8 cellular contexts compared by ENCODE assay signal in genomic region chr7:105691029-105691691, GRCh38.
DNase-seq lines count a peak whose midpoint lies in the region; ATAC-seq, FAIRE-seq and TF ChIP-seq lines count a peak whose summit lies in the region.

No MANE protein-coding gene starts in this region.

- no peaks in the 10 kb centered on the region for H3K9me2 ChIP-seq in PC-9 (ENCODE audit: insufficient read depth)

- H3K36me3 ChIP-seq in PC-9 (ENCODE audit: low read depth), result no peaks in the 10 kb centered on the region
- no peaks in the 10 kb centered on the region for H3K36me3 ChIP-seq in K562 (ENCODE audit: control insufficient read depth, insufficient read depth, low read length)
- H3K36me3 ChIP-seq in left lung, result no peaks in the 10 kb centered on the region
- no peaks in the 10 kb centered on the region for H3K36me3 ChIP-seq in thoracic aorta

- H4K20me1 ChIP-seq in PC-9 (ENCODE audit: insufficient read depth) (no peaks in the 10 kb centered on the region), K562 (replicated peaks; ENCODE audit: control insufficient read depth, insufficient read depth, low read length) (peaks cover 3% of the 10 kb centered on the region; the same call in 1 of the 2 replicates)

- H3K79me2 ChIP-seq in PC-9 (ENCODE audit: low read depth) (no peaks in the 10 kb centered on the region), K562 (ENCODE audit: control insufficient read depth, insufficient read depth, low read length) (no peaks in the 10 kb centered on the region)

- H3K4me2 ChIP-seq in PC-9 (peak overlapping the region; percentile 76), K562 (ENCODE audit: insufficient read depth, low read length) (no peak overlapping the region)

- DNase-seq in A172 (ENCODE audit: low spot score) (peak; percentile 19), PC-9 (no peak), K562 (ENCODE audit: extremely low read depth in 1 of 4, low spot score in 3 of 4) (no peak), left lung (no peak), thoracic aorta (ENCODE audit: low spot score) (no peak), RCC 7860 (ENCODE audit: low spot score) (no peak), D341Med (ENCODE audit: low spot score) (no peak)

- H3K9me3 ChIP-seq in PC-9 (ENCODE audit: insufficient read depth, low read depth) (no peaks in the 10 kb centered on the region), K562 (replicated peaks; ENCODE audit: control insufficient read depth, insufficient read depth, low read depth, low read length) (no peaks in the 10 kb centered on the region), left lung (no peaks in the 10 kb centered on the region), thoracic aorta (no peaks in the 10 kb centered on the region)

- H3K4me1 ChIP-seq in PC-9 (replicated peaks; ENCODE audit: insufficient read depth), result peaks cover 4% of the 10 kb centered on the region; the same call in 1 of the 2 replicates
- peaks cover 0 to 4% of the 10 kb centered on the region in 2 experiments; a peak in 2 of 5 replicates for H3K4me1 ChIP-seq in K562 (replicated peaks in 1 of 2; ENCODE audit: control insufficient read depth in 2 of 2, insufficient read depth in 2 of 2, low read length in 2 of 2)
- peaks cover 0 to 13% of the 10 kb centered on the region in 2 donors for H3K4me1 ChIP-seq in left lung
- peaks cover 0 to 4% of the 10 kb centered on the region in 2 donors for H3K4me1 ChIP-seq in thoracic aorta (ENCODE audit: control insufficient read depth in 1 of 2, low read depth in 2 of 2)

- TF ChIP-seq CTCF in PC-9 (conservative IDR thresholded peaks at IDR 0.05) (no peak), K562 (IDR thresholded peaks at IDR 0.05 in 2 of 3, conservative IDR thresholded peaks at IDR 0.05 in 1 of 3; ENCODE audit: insufficient read depth in 2 of 3, low read depth in 1 of 3, low read length in 3 of 3) (no peak), left lung (IDR thresholded peaks at IDR 0.05) (no peak), thoracic aorta (IDR thresholded peaks at IDR 0.05) (no peak)

- TF ChIP-seq EP300 in K562 (IDR thresholded peaks at IDR 0.05; ENCODE audit: low read length), result no peak

- FAIRE-seq in K562 (lab: Jason Lieb, UNC), result no peak
- FAIRE-seq in RCC 7860 (lab: Jason Lieb, UNC), result no peak

- BruUV-seq in PC-9 (replicated peaks; lab: Mats Ljungman, UMichigan) (no TSS peak), K562 (replicated peaks; lab: Mats Ljungman, UMichigan) (no TSS peak)

- H3K27me3 ChIP-seq in PC-9 (ENCODE audit: insufficient read depth, low read depth), result no peaks in the 10 kb centered on the region
- peaks cover 42 to 69% of the 10 kb centered on the region in 2 experiments for H3K27me3 ChIP-seq in K562 (ENCODE audit: control insufficient read depth in 2 of 2, insufficient read depth in 2 of 2, low read length in 2 of 2)
- H3K27me3 ChIP-seq in left lung, result no peaks in the 10 kb centered on the region
- no peaks in the 10 kb centered on the region for H3K27me3 ChIP-seq in thoracic aorta (replicated peaks; ENCODE audit: insufficient read depth)

- H3K4me3 ChIP-seq in PC-9, result peak overlapping the region; percentile 35; the same call in 1 of the 2 replicates
- no peak overlapping the region for H3K4me3 ChIP-seq in K562
- peak overlapping the region; percentile 32 to 52 for H3K4me3 ChIP-seq in left lung
- peak overlapping the region; percentile 76 for H3K4me3 ChIP-seq in thoracic aorta

- in situ Hi-C loops in K562 (cut with MboI), result no loop called here

- CTCF ChIA-PET in PC-9 (lab: Charles Lee) (no interaction called here), K562 (lab: Yijun Ruan, JAX; ENCODE audit: low intra/inter-chr PET ratio) (no interaction called here)

- H2AFZ ChIP-seq in PC-9 (no peak overlapping the region), K562 (ENCODE audit: low read depth, low read length) (no peak overlapping the region)

- POLR2A ChIA-PET in PC-9 (lab: Charles Lee; ENCODE audit: unreplicated experiment), result no interaction called here
- POLR2A ChIA-PET in K562 (lab: Yijun Ruan, JAX), result interaction anchor here (1.2 kb wide), 1 partner anchor 37 kb away, joined by 3 read pairs; no protein-coding TSS in a partner anchor

- no peak for TF ChIP-seq POLR2A in K562 (conservative IDR thresholded peaks at IDR 0.05)

- WGBS in K562 (ENCODE audit: insufficient coverage, low coverage, missing lambda C conversion rate), result 13% methylated on average over 18 of the region's 18 CpGs

- no peak overlapping the region for H3K9ac ChIP-seq in K562 (ENCODE audit: insufficient read depth in 1 of 2, low read depth in 2 of 2, low read length in 2 of 2)

- H3K9me1 ChIP-seq in K562 (ENCODE audit: control insufficient read depth, insufficient read depth, low read length), result no peaks in the 10 kb centered on the region

- H3K27ac ChIP-seq in PC-9 (no peak overlapping the region), K562 (ENCODE audit: extremely low read depth, low read depth, low read length) (no peak overlapping the region), left lung (peak overlapping the region; percentile 77 to 83), thoracic aorta (peak overlapping the region in 1 of 2 donors; percentile 40)

- TF ChIP-seq RAD21 in K562 (CRISPR knock-in tag; conservative IDR thresholded peaks at IDR 0.05 in 1 of 2, IDR thresholded peaks at IDR 0.05 in 1 of 2), result no peak

- intact Hi-C loops in PC-9 (cut with micrococcal nuclease; ENCODE audit: unreplicated experiment), result loop anchor here (1.0 kb wide), 1 partner anchor 27 kb away; no protein-coding TSS in a partner anchor
- intact Hi-C loops in K562 (cut with micrococcal nuclease), result no loop called here
- intact Hi-C loops in left lung (cut with DNase I), result no loop called here

- H3F3A ChIP-seq in PC-9 (ENCODE audit: insufficient read depth, low read depth), result no peaks in the 10 kb centered on the region

- ATAC-seq in GM19397 (IDR thresholded peaks at IDR 0.05; ENCODE audit: unreplicated experiment), result peak; percentile 31
- ATAC-seq in K562, result no peak
- peak; percentile 58 for ATAC-seq in left lung
- peak; percentile 34 for ATAC-seq in thoracic aorta (ENCODE audit: insufficient number of reproducible peaks, low FRiP score, low read depth)

TF ChIP-seq in K562, 482 proteins besides CTCF, POLR2A, EP300 and RAD21 (continues in another document):
- no peak for TF ChIP-seq CAMTA2 (CRISPR knock-in tag; conservative IDR thresholded peaks at IDR 0.05)
- TF ChIP-seq ESRRB (CRISPR knock-in tag; IDR thresholded peaks at IDR 0.05; ENCODE audit: borderline replicate concordance), result no peak
- no peak for TF ChIP-seq ELF4 (CRISPR knock-in tag; IDR thresholded peaks at IDR 0.05)
- no peak for TF ChIP-seq SRSF3 (IDR thresholded peaks at IDR 0.05; ENCODE audit: insufficient read depth, low read length)
- TF ChIP-seq HINFP (tag; conservative IDR thresholded peaks at IDR 0.05; ENCODE audit: low read depth), result no peak
- no peak for TF ChIP-seq CHD1 (IDR thresholded peaks at IDR 0.05; ENCODE audit: low read length)
- no peak for TF ChIP-seq ZSCAN29 (IDR thresholded peaks at IDR 0.05)
- TF ChIP-seq MLX (CRISPR knock-in tag; conservative IDR thresholded peaks at IDR 0.05), result no peak
- no peak for TF ChIP-seq RBM25 (IDR thresholded peaks at IDR 0.05; ENCODE audit: low read depth, low read length, severe bottlenecking)
- TF ChIP-seq TCF15 (CRISPR knock-in tag; IDR thresholded peaks at IDR 0.05), result no peak
- TF ChIP-seq KAT7 (CRISPR knock-in tag; IDR thresholded peaks at IDR 0.05; ENCODE audit: borderline replicate concordance), result no peak
- no peak for TF ChIP-seq NR2F6 (CRISPR knock-in tag; IDR thresholded peaks at IDR 0.05)
- TF ChIP-seq HOXB6 (CRISPR knock-in tag; IDR thresholded peaks at IDR 0.05; ENCODE audit: borderline replicate concordance), result no peak
- TF ChIP-seq ZBTB7A (IDR thresholded peaks at IDR 0.05; ENCODE audit: borderline replicate concordance, control insufficient read depth, low read depth, low read length), result no peak
- TF ChIP-seq POLR2AphosphoS5 (IDR thresholded peaks at IDR 0.05; ENCODE audit: control insufficient read depth, insufficient read depth, low read depth, low read length), result no peak
- no peak for TF ChIP-seq RBM15 (IDR thresholded peaks at IDR 0.05; ENCODE audit: insufficient read depth, low read length)
- TF ChIP-seq RNF2 (IDR thresholded peaks at IDR 0.05), result no peak; the same call in 1 of the 2 replicates
- peak; percentile 3; the same call in 1 of the 2 replicates for TF ChIP-seq MAFF (IDR thresholded peaks at IDR 0.05; ENCODE audit: low read length)
- no peak for TF ChIP-seq ZNF512 (tag; IDR thresholded peaks at IDR 0.05)

Comparison
In these comparisons a context has a peak if more than half of its experiments do, and no peak if none do; other contexts are left out.
1. H3K27ac ChIP-seq: peak in left lung (2 of 2); none in PC-9 (single experiment) and K562 (single experiment).